ENCODE assay signal across 13 cellular contexts in genomic region chr16:30555848-30556473, GRCh38. TPM values are rescaled to one million over a fixed set of nuclear protein-coding genes. Genes with fewer than 3 reads are reported as not detected.
DNase-seq lines count a peak whose midpoint lies in the region; ATAC-seq and TF ChIP-seq lines count a peak whose summit lies in the region.
"Had no signal": no experiment of that assay in that cellular context is flagged by ENCODE, and none has a peak within 500 bp of the region (broad histone marks: within the 10 kb centered on the region; RNA-seq: fewer than 3 reads in every experiment).

No MANE protein-coding gene starts in this region.

- H3K27ac ChIP-seq in CD4-positive, alpha-beta T cell (ENCODE audit: low read depth, low read length) = no peak overlapping the region
- H3K27ac ChIP-seq: thoracic aorta had no signal

- no peaks in the 10 kb centered on the region for H3K9me3 ChIP-seq in CD4-positive, alpha-beta T cell (ENCODE audit: control insufficient read depth, low read length)
- H3K9me3 ChIP-seq: thoracic aorta had no signal

- peak overlapping the region; percentile 79 for H3K4me3 Mint-ChIP-seq in CD4-positive, alpha-beta T cell
- peak overlapping the region; percentile 55 for H3K4me3 Mint-ChIP-seq in activated naive CD8-positive, alpha-beta T cell treated with anti-CD3 and anti-CD28 coated beads, Interleukin-2, amount 10 ng/mL, durations not matched to agents 7 days and 5 days
- H3K4me3 Mint-ChIP-seq in nephron progenitor cell = peak overlapping the region; percentile 70

- no peaks in the 10 kb centered on the region; the same call in 1 of the 2 replicates for H3K36me3 ChIP-seq in H7 (replicated peaks; ENCODE audit: control insufficient read depth, insufficient read depth, low read length)

- no peak for ATAC-seq in CD4-positive, alpha-beta T cell (ENCODE audit: poor library complexity)
- no peak for ATAC-seq in activated naive CD8-positive, alpha-beta T cell treated with anti-CD3 and anti-CD28 coated beads, Interleukin-2, amount 10 ng/mL, durations not matched to agents 7 days and 5 days (ENCODE audit: low read depth)
- no peak for ATAC-seq in HG02852 (IDR thresholded peaks at IDR 0.05; ENCODE audit: unreplicated experiment)

- peaks cover 57% of the 10 kb centered on the region for H3K4me1 Mint-ChIP-seq in CD4-positive, alpha-beta T cell (ENCODE audit: low read depth)
- H3K4me1 Mint-ChIP-seq in activated naive CD8-positive, alpha-beta T cell treated with anti-CD3 and anti-CD28 coated beads, Interleukin-2, amount 10 ng/mL, durations not matched to agents 7 days and 5 days = peaks cover 45% of the 10 kb centered on the region
- H3K4me1 Mint-ChIP-seq in nephron progenitor cell = peaks cover 46% of the 10 kb centered on the region

- H3K27me3 ChIP-seq in CD4-positive, alpha-beta T cell (ENCODE audit: control insufficient read depth, insufficient read depth, low read length) = no peaks in the 10 kb centered on the region
- no peaks in the 10 kb centered on the region for H3K27me3 ChIP-seq in H7 (ENCODE audit: control insufficient read depth, insufficient read depth, low read length)

- H3K27ac Mint-ChIP-seq in CD4-positive, alpha-beta T cell = peak overlapping the region; percentile 94
- peak overlapping the region; percentile 51 for H3K27ac Mint-ChIP-seq in activated naive CD8-positive, alpha-beta T cell treated with anti-CD3 and anti-CD28 coated beads, Interleukin-2, amount 10 ng/mL, durations not matched to agents 7 days and 5 days
- H3K27ac Mint-ChIP-seq in nephron progenitor cell = peak overlapping the region; percentile 78

- H3K9me3 Mint-ChIP-seq in CD4-positive, alpha-beta T cell = no peaks in the 10 kb centered on the region
- H3K9me3 Mint-ChIP-seq in activated naive CD8-positive, alpha-beta T cell treated with anti-CD3 and anti-CD28 coated beads, Interleukin-2, amount 10 ng/mL, durations not matched to agents 7 days and 5 days = no peaks in the 10 kb centered on the region
- H3K9me3 Mint-ChIP-seq in nephron progenitor cell = no peaks in the 10 kb centered on the region

- no peak for TF ChIP-seq CTCF in CD4-positive, alpha-beta T cell (IDR thresholded peaks at IDR 0.05)
- TF ChIP-seq CTCF in nephron progenitor cell (IDR thresholded peaks at IDR 0.05) = no peak

- H3K36me3 Mint-ChIP-seq in CD4-positive, alpha-beta T cell (ENCODE audit: low read depth) = peaks cover 44% of the 10 kb centered on the region
- H3K36me3 Mint-ChIP-seq in activated naive CD8-positive, alpha-beta T cell treated with anti-CD3 and anti-CD28 coated beads, Interleukin-2, amount 10 ng/mL, durations not matched to agents 7 days and 5 days = peaks cover 18% of the 10 kb centered on the region
- peaks cover 25% of the 10 kb centered on the region for H3K36me3 Mint-ChIP-seq in nephron progenitor cell (ENCODE audit: low read depth)

- no peaks in the 10 kb centered on the region for H3K27me3 Mint-ChIP-seq in CD4-positive, alpha-beta T cell
- no peaks in the 10 kb centered on the region for H3K27me3 Mint-ChIP-seq in activated naive CD8-positive, alpha-beta T cell treated with anti-CD3 and anti-CD28 coated beads, Interleukin-2, amount 10 ng/mL, durations not matched to agents 7 days and 5 days
- peaks cover 10% of the 10 kb centered on the region for H3K27me3 Mint-ChIP-seq in nephron progenitor cell (ENCODE audit: low read depth, poor library complexity)

- intact Hi-C loops in CD4-positive, alpha-beta T cell (cut with DNase I, micrococcal nuclease) = loop anchor here in 1 of 2 experiments (5.0 kb wide), 5 partner anchors 41 to 199 kb away; partner anchors contain the start of genes CD2BP2, DCTPP1 and SEPHS2

- in situ Hi-C loops in KBM-7 (cut with MboI; ENCODE audit: low pct_unique_long_range_greater_than_20kb, low sequenced_read_pairs) = no loop called here

- CTCF ChIA-PET in CD4-positive, alpha-beta T cell (lab: Charles Lee) = no interaction called here

- no peak overlapping the region for H3K4me3 ChIP-seq in H7 (ENCODE audit: insufficient read depth, low read depth, low read length)

- POLR2A ChIA-PET in CD4-positive, alpha-beta T cell (lab: Charles Lee) = interaction anchor here (1.6 to 4.3 kb wide), 4 partner anchors 15 to 138 kb away, joined by 11 to 152 read pairs (median 71); partner anchors contain the start of genes ZNF688, ZNF747 and ZNF785
- POLR2A ChIA-PET in activated naive CD8-positive, alpha-beta T cell treated with anti-CD3 and anti-CD28 coated beads, Interleukin-2, amount 10 ng/mL, durations not matched to agents 7 days and 5 days (lab: Charles Lee) = interaction anchor here (0.6 kb wide), 1 partner anchor 107 kb away, joined by 3 read pairs; no protein-coding TSS in a partner anchor

- DNase-seq in CD4-positive, alpha-beta T cell = no peak
- DNase-seq in H7 (peak; percentile 41), nephron progenitor cell (no peak), Ammon's horn (ENCODE audit: low spot score) (no peak), KBM-7 (no peak)
- DNase-seq in activated naive CD8-positive, alpha-beta T cell treated with anti-CD3 and anti-CD28 coated beads, Interleukin-2, amount 10 ng/mL, durations not matched to agents 7 days and 5 days = no peak
- DNase-seq: activated CD4-positive, alpha-beta T cell treated with anti-CD3 and anti-CD28 coated beads for 48 hours; amygdala; foreskin melanocyte; MV-4-11; NCI-H2171 treated with DMSO at 0.1 percent for 48 hours had no signal

RNA-seq across cellular contexts. Expression of gene ZNF764, which starts 2.2 kb away (rescaled TPM):
- total RNA-seq in CD4-positive, alpha-beta T cell = 10 to 100 TPM; 20.4 to 22.9 TPM
- total RNA-seq in H7 (2014; rRNA removed; shearing (Covaris generic)) = 10.2 and 13.8 TPM in 2 replicates
- total RNA-seq in activated naive CD8-positive, alpha-beta T cell treated with anti-CD3 and anti-CD28 coated beads, Interleukin-2, amount 10 ng/mL, durations not matched to agents 7 days and 5 days = 10 to 100 TPM; 20.9 to 23.3 TPM

RNA-seq across cellular contexts. Expression of gene ZNF688, which starts 15.6 kb away (rescaled TPM):
- 1 to 10 TPM; 8.8 to 9.6 TPM for total RNA-seq in CD4-positive, alpha-beta T cell
- 3.0 and 8.5 TPM in 2 replicates for total RNA-seq in H7 (2014; rRNA removed; shearing (Covaris generic))
- 10 to 100 TPM; 17.8 to 18.3 TPM for total RNA-seq in activated naive CD8-positive, alpha-beta T cell treated with anti-CD3 and anti-CD28 coated beads, Interleukin-2, amount 10 ng/mL, durations not matched to agents 7 days and 5 days

RNA-seq across cellular contexts. Expression of gene ZNF747, which starts 21.3 kb away (rescaled TPM):
- total RNA-seq in CD4-positive, alpha-beta T cell = 1 to 10 TPM; 6.3 to 6.7 TPM
- 14.5 and 16.2 TPM in 2 replicates for total RNA-seq in H7 (2014; rRNA removed; shearing (Covaris generic))
- 10 to 100 TPM; 11.9 to 12.5 TPM for total RNA-seq in activated naive CD8-positive, alpha-beta T cell treated with anti-CD3 and anti-CD28 coated beads, Interleukin-2, amount 10 ng/mL, durations not matched to agents 7 days and 5 days

RNA-seq across cellular contexts. Expression of gene ZNF785, which starts 29.5 kb away (rescaled TPM):
- 1 to 10 TPM; 6.6 to 7.7 TPM for total RNA-seq in CD4-positive, alpha-beta T cell
- total RNA-seq in H7 (2014; rRNA removed; shearing (Covaris generic)) = 2.8 and 8.5 TPM in 2 replicates
- total RNA-seq in activated naive CD8-positive, alpha-beta T cell treated with anti-CD3 and anti-CD28 coated beads, Interleukin-2, amount 10 ng/mL, durations not matched to agents 7 days and 5 days = 10 to 100 TPM; 22.3 to 24.8 TPM

RNA-seq across cellular contexts. Expression of gene ZNF768, which starts 29.6 kb away (rescaled TPM):
- total RNA-seq in CD4-positive, alpha-beta T cell = 1 to 10 TPM; 3.9 to 4.1 TPM
- total RNA-seq in H7 (2014; rRNA removed; shearing (Covaris generic)) = 55.2 and 55.3 TPM in 2 replicates
- 1 to 10 TPM; 7.4 to 8.1 TPM for total RNA-seq in activated naive CD8-positive, alpha-beta T cell treated with anti-CD3 and anti-CD28 coated beads, Interleukin-2, amount 10 ng/mL, durations not matched to agents 7 days and 5 days
